In genomic region chr11:12083380-12083779, GRCh38 we compare ENCODE assay signal across 14 cellular contexts. TPM values are rescaled to one million over a fixed set of nuclear protein-coding genes. Genes with fewer than 3 reads are reported as not detected.
DNase-seq lines count a peak whose midpoint lies in the region; ATAC-seq and TF ChIP-seq lines count a peak whose summit lies in the region.
"Had no signal": no experiment of that assay in that cellular context is flagged by ENCODE, and none has a peak within 500 bp of the region (broad histone marks: within the 10 kb centered on the region; RNA-seq: fewer than 3 reads in every experiment).

No MANE protein-coding gene starts in this region.

- no peak overlapping the region for H3K4me3 ChIP-seq in cardiac fibroblast (replicated peaks in 1 of 2; ENCODE audit: low read depth in 2 of 2, low read length in 2 of 2)
- no peak overlapping the region for H3K4me3 ChIP-seq in retinal pigment epithelial cell (ENCODE audit: low read length)
- H3K4me3 ChIP-seq: Peyer's patch had no signal

- H3K27ac Mint-ChIP-seq in activated naive CD4-positive, alpha-beta T cell treated with anti-CD3 and anti-CD28 coated beads for 36 hours = no peak overlapping the region
- H3K27ac Mint-ChIP-seq: IgD-negative memory B cell had no signal

- TF ChIP-seq CTCF in cardiac fibroblast (IDR thresholded peaks at IDR 0.05; ENCODE audit: low read depth, low read length) = peak; percentile 11
- peak; percentile 39 for TF ChIP-seq CTCF in retinal pigment epithelial cell (conservative IDR thresholded peaks at IDR 0.05; ENCODE audit: low read depth, low read length)

- ATAC-seq in left colon (no peak), HG02981 (IDR thresholded peaks at IDR 0.05; ENCODE audit: unreplicated experiment) (no peak)

- H3K4me3 Mint-ChIP-seq in activated naive CD4-positive, alpha-beta T cell treated with anti-CD3 and anti-CD28 coated beads for 36 hours = no peak overlapping the region

- no peaks in the 10 kb centered on the region for H3K9me3 Mint-ChIP-seq in activated naive CD4-positive, alpha-beta T cell treated with anti-CD3 and anti-CD28 coated beads for 36 hours

- DNase-seq in activated naive CD4-positive, alpha-beta T cell treated with anti-CD3 and anti-CD28 coated beads for 36 hours = peak; percentile 18
- no peak for DNase-seq in activated naive CD4-positive, alpha-beta T cell (lab: John Stamatoyannopoulos, UW)
- DNase-seq in NAMALWA (ENCODE audit: low spot score) (peak; percentile 10), cardiac fibroblast (ENCODE audit: low read depth in 2 of 2) (no peak), retinal pigment epithelial cell (ENCODE audit: low read depth) (no peak), left colon (no peak), kidney tubule cell (ENCODE audit: low spot score) (no peak)
- DNase-seq: activated CD8-positive, alpha-beta memory T cell treated with anti-CD3 and anti-CD28 coated beads, Interleukin-2, amount 50 U/mL, for 48 hours; AML-193; mammary epithelial cell; NCI-H2081 had no signal

- peaks cover 26% of the 10 kb centered on the region for H3K4me1 Mint-ChIP-seq in activated naive CD4-positive, alpha-beta T cell treated with anti-CD3 and anti-CD28 coated beads for 36 hours (ENCODE audit: low read depth)
- H3K4me1 Mint-ChIP-seq: IgD-negative memory B cell had no signal

- H3K27me3 Mint-ChIP-seq in activated naive CD4-positive, alpha-beta T cell treated with anti-CD3 and anti-CD28 coated beads for 36 hours (ENCODE audit: low read depth) = no peaks in the 10 kb centered on the region

- intact Hi-C loops in activated naive CD4-positive, alpha-beta T cell treated with anti-CD3 and anti-CD28 coated beads for 36 hours (cut with micrococcal nuclease) = no loop called here
- intact Hi-C loops in left colon (cut with DNase I, micrococcal nuclease) = no loop called here

- no peaks in the 10 kb centered on the region for H3K36me3 Mint-ChIP-seq in activated naive CD4-positive, alpha-beta T cell treated with anti-CD3 and anti-CD28 coated beads for 36 hours (ENCODE audit: low read depth)

- CTCF ChIA-PET in activated naive CD4-positive, alpha-beta T cell treated with anti-CD3 and anti-CD28 coated beads for 36 hours (lab: Charles Lee) = interaction anchor here (0.7 to 1.6 kb wide), 3 partner anchors 58 to 201 kb away, joined by 3 to 4 read pairs (median 3); no protein-coding TSS in a partner anchor

RNA-seq across cellular contexts. Expression of gene MICAL2, which starts 27.0 kb away (rescaled TPM):
- total RNA-seq in activated naive CD4-positive, alpha-beta T cell treated with anti-CD3 and anti-CD28 coated beads for 36 hours = 10 to 100 TPM; 48.7 to 54.6 TPM
- total RNA-seq in left colon = 100 to 1,000 TPM; 268 to 361 TPM

Comparison
In these comparisons a context has a peak if more than half of its experiments do, and no peak if none do; other contexts are left out.
1. DNase-seq: peak in activated naive CD4-positive, alpha-beta T cell treated with anti-CD3 and anti-CD28 coated beads for 36 hours (single experiment) and NAMALWA (single experiment); none in activated naive CD4-positive, alpha-beta T cell (0 of 4), cardiac fibroblast (0 of 2), retinal pigment epithelial cell (single experiment), left colon (0 of 2) and kidney tubule cell (single experiment).
2. RNA of gene MICAL2, which starts 27.0 kb away (total RNA-seq): 268 to 361 TPM in left colon; 48.7 to 54.6 TPM in activated naive CD4-positive, alpha-beta T cell treated with anti-CD3 and anti-CD28 coated beads for 36 hours; every median in the first group is over 4 times any median in the second.